8 cellular contexts compared by ENCODE assay signal in genomic region chr17:30124273-30124796, GRCh38.
"Had no signal": no experiment of that assay in that cellular context is flagged by ENCODE, and none has a peak within 500 bp of the region (broad histone marks: within the 10 kb centered on the region; RNA-seq: fewer than 3 reads in every experiment).

No MANE protein-coding gene starts in this region.

- H3K4me3 Mint-ChIP-seq: activated CD4-positive, alpha-beta T cell treated with anti-CD3 and anti-CD28 coated beads for 36 hours had no signal

- H3K27ac Mint-ChIP-seq: activated CD4-positive, alpha-beta T cell treated with anti-CD3 and anti-CD28 coated beads for 36 hours had no signal

- H3K27me3 Mint-ChIP-seq: activated CD4-positive, alpha-beta T cell treated with anti-CD3 and anti-CD28 coated beads for 36 hours had no signal

- DNase-seq: activated CD4-positive, alpha-beta T cell treated with anti-CD3 and anti-CD28 coated beads for 36 hours; activated naive CD4-positive, alpha-beta T cell treated with anti-CD3 and anti-CD28 coated beads, Interleukin-2, amount 50 U/mL, for 16 hours; anterior cingulate cortex; effector CD4-positive, alpha-beta T cell; kidney; left ventricle myocardium superior; small intestine; tibial artery had no signal
